1 cellular context compared by ENCODE assay signal in the genomic region with DNA sequence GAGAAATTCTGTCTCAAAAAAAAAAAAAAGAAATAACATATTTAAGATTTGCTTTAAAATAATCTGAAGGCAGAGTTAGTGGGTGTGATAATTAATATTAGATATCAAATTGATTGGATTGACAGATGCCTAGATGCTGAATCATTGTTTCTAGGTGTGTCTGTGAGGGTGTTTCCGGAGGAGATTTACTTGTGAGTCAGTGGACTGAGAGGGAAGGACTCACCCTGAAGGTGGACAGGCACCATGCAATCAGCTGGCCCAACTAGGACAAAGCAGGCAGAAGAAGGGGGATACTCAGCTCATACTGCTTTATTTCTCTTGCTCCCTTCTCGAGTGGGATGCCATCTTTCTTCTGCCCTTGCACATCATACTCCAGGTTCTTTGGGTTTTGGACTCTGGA.
TF ChIP-seq lines count a peak whose summit lies in the region.

No MANE protein-coding gene starts in this region.

TF ChIP-seq in GM23338, 12 proteins besides CTCF, POLR2A, EP300 and RAD21 (continued from another document):
- no peak for TF ChIP-seq JUNB (IDR thresholded peaks at IDR 0.05; ENCODE audit: unreplicated experiment)
- TF ChIP-seq NANOG (IDR thresholded peaks at IDR 0.05; ENCODE audit: borderline replicate concordance): no peak
